In the genomic region with DNA sequence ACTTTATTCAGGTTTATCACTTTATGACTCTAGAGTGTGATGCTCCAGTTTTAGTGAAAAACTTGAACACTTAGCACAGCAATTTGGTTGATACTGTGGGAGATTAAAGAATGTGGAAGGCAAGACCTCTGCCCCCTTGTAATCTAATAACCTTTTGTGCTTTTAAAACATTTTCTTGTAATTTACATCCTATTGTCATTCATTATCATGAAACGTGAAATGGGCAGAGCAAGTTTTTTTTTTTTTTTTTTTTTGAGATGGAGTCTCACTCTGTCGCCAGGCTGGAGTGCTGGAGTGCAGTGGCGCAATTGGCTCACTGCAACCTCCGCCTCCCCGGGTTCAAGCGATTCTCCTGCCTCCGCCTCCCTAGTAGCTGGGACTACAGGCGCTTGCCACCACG, we compare ENCODE assay signal across 9 cellular contexts. TPM values are rescaled to one million over a fixed set of nuclear protein-coding genes. Genes with fewer than 3 reads are reported as not detected.
DNase-seq lines count a peak whose midpoint lies in the region; ATAC-seq, FAIRE-seq and TF ChIP-seq lines count a peak whose summit lies in the region.
"Had no signal": no experiment of that assay in that cellular context is flagged by ENCODE, and none has a peak within 500 bp of the region (broad histone marks: within the 10 kb centered on the region; RNA-seq: fewer than 3 reads in every experiment).

No MANE protein-coding gene starts in this region.

- FAIRE-seq in H54 (lab: Jason Lieb, UNC) = no peak

- intact Hi-C loops in naive thymus-derived CD4-positive, alpha-beta T cell (cut with micrococcal nuclease) = loop anchor here (2.0 to 10.0 kb wide), 9 partner anchors 71 to 1165 kb away; partner anchors contain the start of genes ANKHD1 (in 2 of the 2), BRD8 (in 1 of the 2), CDC25C (in 1 of the 2) and CYSTM1 (in 1 of the 2)

- H3K27ac ChIP-seq in HUES64 (ENCODE audit: low read depth, low read length) = no peak overlapping the region
- peak overlapping the region; percentile 98 for H3K27ac ChIP-seq in naive thymus-derived CD4-positive, alpha-beta T cell (ENCODE audit: low read depth, low read length)

- H3K9ac ChIP-seq in HUES64 (ENCODE audit: low read depth, low read length) = peak overlapping the region; percentile 99; the same call in 1 of the 2 replicates

- no peaks in the 10 kb centered on the region for H3K9me3 ChIP-seq in HUES64 (ENCODE audit: insufficient read depth, low read depth, low read length)
- H3K9me3 ChIP-seq in naive thymus-derived CD4-positive, alpha-beta T cell (ENCODE audit: control insufficient read depth in 2 of 3, low read length in 3 of 3) = no peaks in the 10 kb centered on the region

- TF ChIP-seq CTCF in AG09309 (IDR thresholded peaks at IDR 0.05; ENCODE audit: control insufficient read depth, insufficient read depth, low read depth, low read length, missing control alignments) = no peak
- no peak for TF ChIP-seq CTCF in brain (conservative IDR thresholded peaks at IDR 0.05)

- 88% methylated on average over 9 of the region's 9 CpGs for WGBS in HUES64

- H3K4me3 ChIP-seq in AG09309 (ENCODE audit: control insufficient read depth, low read depth, low read length) = peak overlapping the region; percentile 75
- peak overlapping the region; percentile 83 for H3K4me3 ChIP-seq in HUES64 (ENCODE audit: low read length)
- peak overlapping the region; percentile 96 for H3K4me3 ChIP-seq in naive thymus-derived CD4-positive, alpha-beta T cell (ENCODE audit: low read length)

- H3K36me3 Mint-ChIP-seq in brain = peaks cover 61% of the 10 kb centered on the region
- peaks cover 0 to 21% (median 17%) of the 10 kb centered on the region in 5 donors for H3K36me3 Mint-ChIP-seq in naive thymus-derived CD4-positive, alpha-beta T cell

- CTCF ChIA-PET in naive thymus-derived CD4-positive, alpha-beta T cell (lab: Charles Lee) = no interaction called here

- H3K4me3 Mint-ChIP-seq in brain = peak overlapping the region; percentile 96 to 99 (median 97)
- peak overlapping the region; percentile 95 to 100 (median 98) for H3K4me3 Mint-ChIP-seq in naive thymus-derived CD4-positive, alpha-beta T cell

- TF ChIP-seq POLR2A in H54 (IDR thresholded peaks at IDR 0.05; ENCODE audit: low read depth, low read length) = no peak

- DNase-seq in AG09309 (ENCODE audit: low read depth) (no peak), DMS 273 treated with DMSO at 0.1 percent for 48 hours (lab: John Stamatoyannopoulos, UW) (no peak), hepatic stellate cell (ENCODE audit: low spot score) (no peak), H54 (ENCODE audit: insufficient read length, low spot score) (no peak)
- no peak for DNase-seq in naive thymus-derived CD4-positive, alpha-beta T cell
- DNase-seq: activated CD4-positive, CD25-positive, alpha-beta regulatory T cell had no signal

- H3K9me3 Mint-ChIP-seq in brain = peaks cover 0 to 11% (median 7%) of the 10 kb centered on the region in 5 experiments
- peaks cover 0 to 11% (median 0%) of the 10 kb centered on the region in 11 donors for H3K9me3 Mint-ChIP-seq in naive thymus-derived CD4-positive, alpha-beta T cell

- H3K27me3 ChIP-seq in HUES64 (ENCODE audit: insufficient read depth, low read length) = no peaks in the 10 kb centered on the region
- H3K27me3 ChIP-seq in naive thymus-derived CD4-positive, alpha-beta T cell (ENCODE audit: control insufficient read depth in 2 of 2, insufficient read depth in 2 of 2, low read length in 2 of 2) = no peaks in the 10 kb centered on the region

- peaks cover 7% of the 10 kb centered on the region for H3K27me3 Mint-ChIP-seq in brain
- peaks cover 0 to 5% (median 0%) of the 10 kb centered on the region in 5 donors for H3K27me3 Mint-ChIP-seq in naive thymus-derived CD4-positive, alpha-beta T cell

- peaks cover 11% of the 10 kb centered on the region for H3K4me1 ChIP-seq in HUES64 (ENCODE audit: insufficient read depth, low read length)
- H3K4me1 ChIP-seq in naive thymus-derived CD4-positive, alpha-beta T cell (ENCODE audit: control insufficient read depth in 2 of 2, insufficient read depth in 2 of 2, low read length in 2 of 2) = peaks cover 28 to 30% of the 10 kb centered on the region in 2 donors

- peaks cover 16% of the 10 kb centered on the region; the same call in 1 of the 2 replicates for H3K36me3 ChIP-seq in HUES64 (ENCODE audit: insufficient read depth, low read length)
- H3K36me3 ChIP-seq in naive thymus-derived CD4-positive, alpha-beta T cell (ENCODE audit: control insufficient read depth in 2 of 3, insufficient read depth in 3 of 3, low read length in 3 of 3) = peaks cover 0 to 5% (median 0%) of the 10 kb centered on the region in 3 experiments

- peaks cover 57% of the 10 kb centered on the region for H3K4me1 Mint-ChIP-seq in brain
- peaks cover 34 to 74% (median 64%) of the 10 kb centered on the region in 7 donors for H3K4me1 Mint-ChIP-seq in naive thymus-derived CD4-positive, alpha-beta T cell

- POLR2A ChIA-PET in naive thymus-derived CD4-positive, alpha-beta T cell (lab: Charles Lee) = interaction anchor here (1.2 kb wide), 1 partner anchor 50 kb away, joined by 5 read pairs; the partner anchor contains the start of gene MATR3

- H3K27ac Mint-ChIP-seq in brain = peak overlapping the region in 4 of 5 experiments; percentile 99 to 100 (median 100)
- peak overlapping the region in 6 of 9 donors; percentile 96 to 100 (median 98) for H3K27ac Mint-ChIP-seq in naive thymus-derived CD4-positive, alpha-beta T cell

- ATAC-seq in naive thymus-derived CD4-positive, alpha-beta T cell = no peak
- no peak for ATAC-seq in HG02610 (IDR thresholded peaks at IDR 0.05; ENCODE audit: unreplicated experiment)

RNA-seq across cellular contexts. Expression of gene PAIP2, which starts 1.8 kb away (rescaled TPM):
- polyA plus RNA-seq in HUES64 (2013, experiment 1 of 2) = 142 TPM
- 165 TPM for polyA plus RNA-seq in HUES64 (2013, experiment 2 of 2)
- polyA plus RNA-seq in brain (ENCODE audit: insufficient read depth, low read depth, low replicate concordance) = 136 TPM
- 100 to 1,000 TPM in 3 of 5 experiments, 10 to 100 TPM in 2; 88.8 to 121 (median 106) TPM for total RNA-seq in naive thymus-derived CD4-positive, alpha-beta T cell
- polyA plus RNA-seq in naive thymus-derived CD4-positive, alpha-beta T cell = 100 to 1,000 TPM; 374 to 417 TPM

RNA-seq across cellular contexts. Expression of gene SLC23A1, which starts 39.6 kb away (rescaled TPM):
- polyA plus RNA-seq in HUES64 (2013, experiment 1 of 2) = not detected
- polyA plus RNA-seq in HUES64 (2013, experiment 2 of 2) = not detected
- not detected for polyA plus RNA-seq in brain (ENCODE audit: insufficient read depth, low read depth, low replicate concordance)
- 1 to 10 TPM in 1 of 5 experiments, not detected in 4; 4.7 TPM for total RNA-seq in naive thymus-derived CD4-positive, alpha-beta T cell
- polyA plus RNA-seq in naive thymus-derived CD4-positive, alpha-beta T cell = not detected

RNA-seq across cellular contexts. Expression of gene MZB1, which starts 46.2 kb away (rescaled TPM):
- not detected for polyA plus RNA-seq in HUES64 (2013, experiment 1 of 2)
- polyA plus RNA-seq in HUES64 (2013, experiment 2 of 2) = 0.70 TPM
- not detected for polyA plus RNA-seq in brain (ENCODE audit: insufficient read depth, low read depth, low replicate concordance)
- 10 to 100 TPM in 3 of 5 experiments, under 1 TPM in 2; 0.60 to 70.6 (median 12.8) TPM for total RNA-seq in naive thymus-derived CD4-positive, alpha-beta T cell
- under 1 TPM; 0.25 to 0.80 TPM for polyA plus RNA-seq in naive thymus-derived CD4-positive, alpha-beta T cell

RNA-seq across cellular contexts. Expression of gene MATR3, which starts 49.9 kb away (rescaled TPM):
- polyA plus RNA-seq in HUES64 (2013, experiment 1 of 2) = 432 TPM
- polyA plus RNA-seq in HUES64 (2013, experiment 2 of 2) = 426 TPM
- polyA plus RNA-seq in brain (ENCODE audit: insufficient read depth, low read depth, low replicate concordance) = 162 TPM
- total RNA-seq in naive thymus-derived CD4-positive, alpha-beta T cell = 100 to 1,000 TPM; 219 to 333 (median 274) TPM
- 100 to 1,000 TPM; 313 to 379 TPM for polyA plus RNA-seq in naive thymus-derived CD4-positive, alpha-beta T cell

RNA-seq across cellular contexts. Expression of gene PROB1, which starts 51.4 kb away (rescaled TPM):
- polyA plus RNA-seq in HUES64 (2013, experiment 1 of 2) = 1.0 TPM
- 1.1 TPM for polyA plus RNA-seq in HUES64 (2013, experiment 2 of 2)
- polyA plus RNA-seq in brain (ENCODE audit: insufficient read depth, low read depth, low replicate concordance) = 1.7 TPM
- 1 to 10 TPM in 2 of 5 experiments, under 1 TPM in 3; 0.58 to 4.9 (median 0.97) TPM for total RNA-seq in naive thymus-derived CD4-positive, alpha-beta T cell
- under 1 TPM in 1 of 2 donors, not detected in 1; 0.26 TPM for polyA plus RNA-seq in naive thymus-derived CD4-positive, alpha-beta T cell
